Comparison of ENCODE assay signal across 1 cellular context in genomic region chr1:24414884-24415333, GRCh38.
TF ChIP-seq lines count a peak whose summit lies in the region.

No MANE protein-coding gene starts in this region.

TF ChIP-seq in endothelial cell of umbilical vein, 7 proteins besides CTCF, POLR2A, EP300 and RAD21 (continued from another document):
- no peak for TF ChIP-seq MAX (IDR thresholded peaks at IDR 0.05; ENCODE audit: insufficient read depth, insufficient read length)
TF ChIP-seq in endothelial cell of umbilical vein: peak in this region for 0.
